ENCODE assay signal across 8 cellular contexts in genomic region chr11:25432376-25432775, GRCh38.
"Had no signal": no experiment of that assay in that cellular context is flagged by ENCODE, and none has a peak within 500 bp of the region (broad histone marks: within the 10 kb centered on the region; RNA-seq: fewer than 3 reads in every experiment).

No MANE protein-coding gene starts in this region.

- H3K4me3 ChIP-seq: GM23248, HAP-1 had no signal

- ATAC-seq: HCT116, HepG2 had no signal

- H3K4me1 ChIP-seq: HAP-1 had no signal

- DNase-seq: GM23248, GOT3, H7, HFFc6 had no signal

- H3K9me3 ChIP-seq: HAP-1 had no signal

- H3K36me3 ChIP-seq: HAP-1 had no signal

- H2AFZ ChIP-seq: GM23248 had no signal

- H3K27ac ChIP-seq: GM23248, HL-60 had no signal

- FAIRE-seq: HepG2 had no signal
